In genomic region chr9:20622330-20623020, GRCh38 we compare ENCODE assay signal across 1 cellular context.
A peak's percentile ranks its signal among the peaks of the same experiment; 100 is the strongest.
TF ChIP-seq lines count a peak whose summit lies in the region.

Gene MLLT3 (minus strand): TSS chr9:20622499.

TF ChIP-seq in HepG2, 621 proteins besides CTCF, POLR2A, EP300 and RAD21 (continued from another document and continues in another):
- no peak for TF ChIP-seq CEBPB (IDR thresholded peaks at IDR 0.05; ENCODE audit: borderline replicate concordance, low read depth, low read length)
- 0 out of 2 replicates have a peak, but pooled peaks have one; percentile 34 for TF ChIP-seq KLF6 (CRISPR knock-in tag; IDR thresholded peaks at IDR 0.05)
- no peak for TF ChIP-seq NFE2 (CRISPR knock-in tag; IDR thresholded peaks at IDR 0.05)
- peak; percentile 42; the same call in 1 of the 2 replicates for TF ChIP-seq THAP11 (CRISPR knock-in tag; IDR thresholded peaks at IDR 0.05)
- no peak for TF ChIP-seq ZSCAN30 (CRISPR knock-in tag; IDR thresholded peaks at IDR 0.05)
- 0 out of 2 replicates have a peak, but pooled peaks have one; percentile 14 for TF ChIP-seq ZNF710 (CRISPR knock-in tag; IDR thresholded peaks at IDR 0.05; ENCODE audit: borderline replicate concordance)
- TF ChIP-seq SMAD1 (CRISPR knock-in tag; IDR thresholded peaks at IDR 0.05; ENCODE audit: borderline replicate concordance, low read depth) = 0 out of 2 replicates have a peak, but pooled peaks have one; percentile 20
- no peak for TF ChIP-seq ZNF776 (CRISPR knock-in tag; IDR thresholded peaks at IDR 0.05)
- no peak for TF ChIP-seq MTF2 (CRISPR knock-in tag; IDR thresholded peaks at IDR 0.05; ENCODE audit: borderline replicate concordance)
- 0 out of 2 replicates have a peak, but pooled peaks have one; percentile 55 for TF ChIP-seq ZNF557 (CRISPR knock-in tag; IDR thresholded peaks at IDR 0.05)
- TF ChIP-seq ARID2 (CRISPR knock-in tag; IDR thresholded peaks at IDR 0.05; ENCODE audit: borderline replicate concordance) = no peak
- TF ChIP-seq SALL1 (CRISPR knock-in tag; IDR thresholded peaks at IDR 0.05) = 0 out of 2 replicates have a peak, but pooled peaks have one; percentile 27
- TF ChIP-seq SIN3A (IDR thresholded peaks at IDR 0.05; ENCODE audit: borderline replicate concordance, low read depth, low read length) = 0 out of 2 replicates have a peak, but pooled peaks have one; percentile 10
- peak; percentile 17; the same call in 1 of the 2 replicates for TF ChIP-seq TFAP4 (IDR thresholded peaks at IDR 0.05; ENCODE audit: borderline replicate concordance, low read depth)
- peak; percentile 58; the same call in 1 of the 2 replicates for TF ChIP-seq TFDP1 (CRISPR knock-in tag; IDR thresholded peaks at IDR 0.05; ENCODE audit: borderline replicate concordance)
- no peak for TF ChIP-seq ATF7-NPFF (CRISPR knock-in tag; IDR thresholded peaks at IDR 0.05; ENCODE audit: low read depth)
- TF ChIP-seq ZNF256 (CRISPR knock-in tag; conservative IDR thresholded peaks at IDR 0.05) = no peak
- TF ChIP-seq NFYC (CRISPR knock-in tag; IDR thresholded peaks at IDR 0.05) = peak; percentile 68
- no peak for TF ChIP-seq NFATC3 (CRISPR knock-in tag; IDR thresholded peaks at IDR 0.05)
- TF ChIP-seq SP4 (CRISPR knock-in tag; IDR thresholded peaks at IDR 0.05) = 0 out of 2 replicates have a peak, but pooled peaks have one; percentile 25
- peak; percentile 30; the same call in 1 of the 2 replicates for TF ChIP-seq SP5 (CRISPR knock-in tag; IDR thresholded peaks at IDR 0.05; ENCODE audit: borderline replicate concordance, low read depth)
- peak; percentile 58; the same call in 1 of the 2 replicates for TF ChIP-seq KMT2B (CRISPR knock-in tag; IDR thresholded peaks at IDR 0.05)
- no peak for TF ChIP-seq EEA1 (CRISPR knock-in tag; IDR thresholded peaks at IDR 0.05; ENCODE audit: borderline replicate concordance)
- peak; percentile 16; the same call in 1 of the 2 replicates for TF ChIP-seq STAG1 (CRISPR knock-in tag; IDR thresholded peaks at IDR 0.05)
- TF ChIP-seq TAF1 (CRISPR knock-in tag; IDR thresholded peaks at IDR 0.05) = peak; percentile 36; the same call in 1 of the 2 replicates
- TF ChIP-seq GABPA (IDR thresholded peaks at IDR 0.05; ENCODE audit: low read depth, low read length) = no peak
- TF ChIP-seq GABPA (CRISPR knock-in tag; IDR thresholded peaks at IDR 0.05; ENCODE audit: low read depth) = no peak
- TF ChIP-seq RBFOX2 (IDR thresholded peaks at IDR 0.05; ENCODE audit: low read depth, low read length) = peak; percentile 51
- TF ChIP-seq IRF2 (CRISPR knock-in tag; IDR thresholded peaks at IDR 0.05) = 0 out of 2 replicates have a peak, but pooled peaks have one; percentile 23
- 0 out of 2 replicates have a peak, but pooled peaks have one; percentile 40 for TF ChIP-seq ZNF333 (CRISPR knock-in tag; IDR thresholded peaks at IDR 0.05; ENCODE audit: borderline replicate concordance)
- TF ChIP-seq NCOA2 (CRISPR knock-in tag; IDR thresholded peaks at IDR 0.05) = no peak
- TF ChIP-seq HNF4G (IDR thresholded peaks at IDR 0.05; ENCODE audit: borderline replicate concordance, low read depth, low read length) = no peak
- TF ChIP-seq HNF4G (CRISPR knock-in tag; IDR thresholded peaks at IDR 0.05; ENCODE audit: borderline replicate concordance, low read depth) = no peak
- peak; percentile 60 for TF ChIP-seq POGZ (CRISPR knock-in tag; IDR thresholded peaks at IDR 0.05)
- peak; percentile 61; the same call in 1 of the 2 replicates for TF ChIP-seq ZGPAT (CRISPR knock-in tag; IDR thresholded peaks at IDR 0.05)
- no peak for TF ChIP-seq SOX13 (IDR thresholded peaks at IDR 0.05)
- 0 out of 4 replicates have a peak, but pooled peaks of 1 of the 2 experiments have one; percentile 4 for TF ChIP-seq SOX13 (CRISPR knock-in tag; conservative IDR thresholded peaks at IDR 0.05 in 1 of 2, IDR thresholded peaks at IDR 0.05 in 1 of 2)
- no peak for TF ChIP-seq THAP9 (CRISPR knock-in tag; IDR thresholded peaks at IDR 0.05; ENCODE audit: borderline replicate concordance)
- no peak for TF ChIP-seq SP1 (IDR thresholded peaks at IDR 0.05)
- TF ChIP-seq SP1 (CRISPR knock-in tag; IDR thresholded peaks at IDR 0.05) = peak; percentile 45; the same call in 1 of the 2 replicates
- TF ChIP-seq ZNF20 (CRISPR knock-in tag; IDR thresholded peaks at IDR 0.05) = 0 out of 2 replicates have a peak, but pooled peaks have one; percentile 60
- TF ChIP-seq DRAP1 (CRISPR knock-in tag; IDR thresholded peaks at IDR 0.05) = 0 out of 2 replicates have a peak, but pooled peaks have one; percentile 47
- no peak for TF ChIP-seq RAD51 (IDR thresholded peaks at IDR 0.05; ENCODE audit: borderline replicate concordance)
- TF ChIP-seq JARID2 (CRISPR knock-in tag; IDR thresholded peaks at IDR 0.05; ENCODE audit: insufficient replicate concordance) = peak; percentile 65
- no peak for TF ChIP-seq ZNF629 (CRISPR knock-in tag; conservative IDR thresholded peaks at IDR 0.05)
- peak; percentile 12; the same call in 1 of the 2 replicates for TF ChIP-seq MYC (CRISPR knock-in tag; IDR thresholded peaks at IDR 0.05; ENCODE audit: borderline replicate concordance)
- TF ChIP-seq HOMEZ (CRISPR knock-in tag; IDR thresholded peaks at IDR 0.05; ENCODE audit: low read depth) = 0 out of 2 replicates have a peak, but pooled peaks have one; percentile 14
- peak; percentile 13; the same call in 1 of the 2 replicates for TF ChIP-seq GATAD1 (CRISPR knock-in tag; IDR thresholded peaks at IDR 0.05)
- TF ChIP-seq PATZ1 (CRISPR knock-in tag; IDR thresholded peaks at IDR 0.05) = peak; percentile 89
- TF ChIP-seq ZBTB4 (CRISPR knock-in tag; IDR thresholded peaks at IDR 0.05; ENCODE audit: borderline replicate concordance) = no peak
- peak; percentile 36; the same call in 1 of the 3 replicates for TF ChIP-seq MXI1 (IDR thresholded peaks at IDR 0.05; ENCODE audit: borderline replicate concordance, low read depth, low read length)
- TF ChIP-seq PHF21A (CRISPR knock-in tag; IDR thresholded peaks at IDR 0.05) = peak; percentile 66
